8 cellular contexts compared by ENCODE assay signal in genomic region chr4:76301068-76301774, GRCh38. TPM values are rescaled to one million over a fixed set of nuclear protein-coding genes. Genes with fewer than 3 reads are reported as not detected.
DNase-seq lines count a peak whose midpoint lies in the region; ATAC-seq and TF ChIP-seq lines count a peak whose summit lies in the region.

No MANE protein-coding gene starts in this region.

- H3K27me3 Mint-ChIP-seq in activated CD8-positive, alpha-beta T cell treated with anti-CD3 and anti-CD28 coated beads for 36 hours: peaks cover 12% of the 10 kb centered on the region

- intact Hi-C loops in activated CD8-positive, alpha-beta T cell treated with anti-CD3 and anti-CD28 coated beads for 36 hours (cut with micrococcal nuclease): no loop called here
- intact Hi-C loops in vagina (cut with DNase I): loop anchor here (10.0 kb wide), 1 partner anchor 86 kb away; the partner anchor contains the start of gene SCARB2

- peaks cover 6% of the 10 kb centered on the region for H3K9me3 ChIP-seq in hepatocyte (ENCODE audit: low read depth)
- H3K9me3 ChIP-seq in vagina: no peaks in the 10 kb centered on the region

- TF ChIP-seq POLR2A in vagina (IDR thresholded peaks at IDR 0.05): no peak

- H3K79me2 ChIP-seq in hepatocyte: peaks cover 28% of the 10 kb centered on the region

- H3K4me1 Mint-ChIP-seq in activated CD8-positive, alpha-beta T cell treated with anti-CD3 and anti-CD28 coated beads for 36 hours (ENCODE audit: low read depth): peaks cover 36% of the 10 kb centered on the region

- no peak overlapping the region for H3K4me3 ChIP-seq in hepatocyte
- H3K4me3 ChIP-seq in vagina: no peak overlapping the region

- CTCF ChIA-PET in activated CD8-positive, alpha-beta T cell treated with anti-CD3 and anti-CD28 coated beads for 36 hours (lab: Charles Lee): interaction anchor here (1.3 to 2.3 kb wide), 4 partner anchors 10 to 121 kb away, joined by 3 to 14 read pairs (median 8); no protein-coding TSS in a partner anchor

- POLR2A ChIA-PET in activated CD8-positive, alpha-beta T cell treated with anti-CD3 and anti-CD28 coated beads for 36 hours (lab: Charles Lee): interaction anchor here (0.6 kb wide), 1 partner anchor 637 kb away, joined by 5 read pairs; no protein-coding TSS in a partner anchor

- WGBS in hepatocyte (ENCODE audit: low lambda C conversion rate, missing lambda C conversion rate): 74% methylated on average over 4 of the region's 4 CpGs

- H3K9me3 Mint-ChIP-seq in activated CD8-positive, alpha-beta T cell treated with anti-CD3 and anti-CD28 coated beads for 36 hours: peaks cover 11% of the 10 kb centered on the region

- H3K27ac Mint-ChIP-seq in activated CD8-positive, alpha-beta T cell treated with anti-CD3 and anti-CD28 coated beads for 36 hours: no peak overlapping the region

- peaks cover 1% of the 10 kb centered on the region for H3K36me3 Mint-ChIP-seq in activated CD8-positive, alpha-beta T cell treated with anti-CD3 and anti-CD28 coated beads for 36 hours (ENCODE audit: low read depth)

- H3K27me3 ChIP-seq in hepatocyte (no peaks in the 10 kb centered on the region), vagina (no peaks in the 10 kb centered on the region)

- H3K27ac ChIP-seq in hepatocyte: peak overlapping the region; percentile 83
- peak overlapping the region; percentile 39 for H3K27ac ChIP-seq in vagina

- H3K9me2 ChIP-seq in hepatocyte (replicated peaks; ENCODE audit: insufficient read depth): no peaks in the 10 kb centered on the region

- ATAC-seq in activated CD8-positive, alpha-beta T cell treated with anti-CD3 and anti-CD28 coated beads for 36 hours: peak; percentile 82

- H3K4me1 ChIP-seq in hepatocyte (ENCODE audit: insufficient read depth) (peaks cover 22% of the 10 kb centered on the region), vagina (peaks cover 31% of the 10 kb centered on the region)

- H3K36me3 ChIP-seq in hepatocyte (replicated peaks; ENCODE audit: insufficient read depth, low read depth) (no peaks in the 10 kb centered on the region), vagina (no peaks in the 10 kb centered on the region)

- no peak overlapping the region for H3K4me3 Mint-ChIP-seq in activated CD8-positive, alpha-beta T cell treated with anti-CD3 and anti-CD28 coated beads for 36 hours

- no peak overlapping the region for H2AFZ ChIP-seq in hepatocyte

- peak; percentile 25 for DNase-seq in activated naive CD4-positive, alpha-beta T cell treated with Interleukin-2 at 50 U/mL for 16 hours
- no peak for DNase-seq in activated naive CD4-positive, alpha-beta T cell (lab: John Stamatoyannopoulos, UW)
- DNase-seq in HCEC 1CT: peak; percentile 64
- DNase-seq in Kasumi-1 (lab: John Stamatoyannopoulos, UW): peak; percentile 86 to 87
- DNase-seq in activated CD8-positive, alpha-beta T cell treated with anti-CD3 and anti-CD28 coated beads for 36 hours: peak; percentile 60
- peak; percentile 77 for DNase-seq in hepatocyte (ENCODE audit: low spot score)
- DNase-seq in vagina (ENCODE audit: extremely low spot score in 2 of 2): no peak
- no peak for DNase-seq in activated CD4-positive, CD25-positive, alpha-beta regulatory T cell (lab: John Stamatoyannopoulos, UW)

- TF ChIP-seq CTCF in activated CD8-positive, alpha-beta T cell treated with anti-CD3 and anti-CD28 coated beads for 36 hours (IDR thresholded peaks at IDR 0.05): no peak
- TF ChIP-seq CTCF in hepatocyte (IDR thresholded peaks at IDR 0.05; ENCODE audit: poor library complexity) (no peak), vagina (IDR thresholded peaks at IDR 0.05) (no peak)

- H3K4me2 ChIP-seq in hepatocyte: peak overlapping the region; percentile 51

- H4K20me1 ChIP-seq in hepatocyte (ENCODE audit: insufficient read depth, poor library complexity, severe bottlenecking): no peaks in the 10 kb centered on the region

RNA-seq across cellular contexts. Expression of gene STBD1, which starts 5.3 kb away (rescaled TPM):
- total RNA-seq in activated CD8-positive, alpha-beta T cell treated with anti-CD3 and anti-CD28 coated beads for 36 hours: under 1 TPM; 0.18 to 0.29 TPM
- total RNA-seq in hepatocyte (26.5 and 34.2 TPM in 2 replicates), vagina (7.6 TPM)
- 25.3 and 29.7 TPM in 2 replicates for polyA plus RNA-seq in hepatocyte

RNA-seq across cellular contexts. Expression of gene FAM47E, which starts 49.7 kb away (rescaled TPM):
- not detected for total RNA-seq in activated CD8-positive, alpha-beta T cell treated with anti-CD3 and anti-CD28 coated beads for 36 hours
- total RNA-seq in hepatocyte (5.9 and 9.3 TPM in 2 replicates), vagina (0.49 TPM)
- 8.9 and 11.1 TPM in 2 replicates for polyA plus RNA-seq in hepatocyte

Comparison
In these comparisons a context has a peak if more than half of its experiments do, and no peak if none do; other contexts are left out.
1. DNase-seq: peak in activated naive CD4-positive, alpha-beta T cell treated with Interleukin-2 at 50 U/mL for 16 hours (single experiment), HCEC 1CT (single experiment), Kasumi-1 (2 of 2), activated CD8-positive, alpha-beta T cell treated with anti-CD3 and anti-CD28 coated beads for 36 hours (single experiment) and hepatocyte (single experiment); none in activated naive CD4-positive, alpha-beta T cell (0 of 4), vagina (0 of 2) and activated CD4-positive, CD25-positive, alpha-beta regulatory T cell (0 of 4).